ENCODE assay signal across 8 cellular contexts in genomic region chr17:36592711-36593321, GRCh38. TPM values are rescaled to one million over a fixed set of nuclear protein-coding genes. Genes with fewer than 3 reads are reported as not detected.
A peak's percentile ranks its signal among the peaks of the same experiment; 100 is the strongest.
DNase-seq lines count a peak whose midpoint lies in the region; ATAC-seq and TF ChIP-seq lines count a peak whose summit lies in the region.

No MANE protein-coding gene starts in this region.

- POLR2A ChIA-PET in T-cell (lab: Charles Lee), result interaction anchor here in 1 of 2 donors (0.6 kb wide), 1 partner anchor 28 kb away, joined by 4 read pairs; no protein-coding TSS in a partner anchor

- CTCF ChIA-PET in T-cell (lab: Charles Lee), result interaction anchor here in 1 of 2 donors (1.4 kb wide), 1 partner anchor 8 kb away, joined by 7 read pairs; the partner anchor contains the start of gene MRM1

- ATAC-seq in T-cell (replicated peaks in 1 of 4) (no peak), GM21526 (IDR thresholded peaks at IDR 0.05; ENCODE audit: low FRiP score, unreplicated experiment) (no peak), GM21515 (IDR thresholded peaks at IDR 0.05; ENCODE audit: unreplicated experiment) (no peak), GM19351 (IDR thresholded peaks at IDR 0.05; ENCODE audit: unreplicated experiment) (no peak)

- peaks cover 23 to 31% (median 24%) of the 10 kb centered on the region in 3 donors for H3K4me1 Mint-ChIP-seq in T-cell

- H3K27me3 ChIP-seq in rectal smooth muscle tissue (ENCODE audit: control insufficient read depth, insufficient read depth, low read length), result no peaks in the 10 kb centered on the region

- H3K9ac ChIP-seq in rectal smooth muscle tissue (ENCODE audit: low read length), result no peak overlapping the region

- no peak overlapping the region for H3K27ac Mint-ChIP-seq in T-cell

- TF ChIP-seq CTCF in GM12865 (IDR thresholded peaks at IDR 0.05; ENCODE audit: insufficient read depth, low read depth, low read length, missing control alignments), result no peak
- no peak for TF ChIP-seq CTCF in foreskin fibroblast (IDR thresholded peaks at IDR 0.05; ENCODE audit: low read depth, low read length)

- H3K4me1 ChIP-seq in rectal smooth muscle tissue (ENCODE audit: control insufficient read depth, insufficient read depth, low read length), result peaks cover 6% of the 10 kb centered on the region

- H3K4me3 Mint-ChIP-seq in T-cell, result peak overlapping the region; percentile 65 to 80 (median 79)

- H3K9me3 Mint-ChIP-seq in T-cell, result no peaks in the 10 kb centered on the region

- H3K4me3 ChIP-seq in GM12865 (ENCODE audit: low read depth, low read length) (peak overlapping the region; percentile 66), foreskin fibroblast (ENCODE audit: low read depth in 1 of 2, low read length in 2 of 2) (peak overlapping the region; percentile 62 to 63), rectal smooth muscle tissue (ENCODE audit: low read length) (peak overlapping the region; percentile 87)

- H3K27ac ChIP-seq in rectal smooth muscle tissue (ENCODE audit: low read depth, low read length), result no peak overlapping the region
- no peak overlapping the region for H3K27ac ChIP-seq in substantia nigra (ENCODE audit: low read depth, low read length, poor library complexity, severe bottlenecking)

- H3K36me3 ChIP-seq in rectal smooth muscle tissue (ENCODE audit: control insufficient read depth, insufficient read depth, low read length), result peaks cover 2% of the 10 kb centered on the region

- H3K36me3 Mint-ChIP-seq in T-cell, result peaks cover 5% of the 10 kb centered on the region

- H3K27me3 Mint-ChIP-seq in T-cell, result no peaks in the 10 kb centered on the region

- no peak for DNase-seq in GM12865 (ENCODE audit: low read depth)
- DNase-seq in T-cell, result peak in 1 of 34 experiments; percentile 22
- DNase-seq in foreskin fibroblast, result no peak
- DNase-seq in substantia nigra (lab: John Stamatoyannopoulos, UW), result no peak

RNA-seq across cellular contexts. Expression of gene DHRS11, which starts 1.1 kb away (rescaled TPM):
- 1 to 10 TPM; 2.6 to 9.7 (median 6.3) TPM for total RNA-seq in T-cell

RNA-seq across cellular contexts. Expression of gene MRM1, which starts 8.6 kb away (rescaled TPM):
- total RNA-seq in T-cell, result 10 to 100 TPM in 3 of 5 donors, 1 to 10 TPM in 2; 2.3 to 18.2 (median 15.4) TPM

RNA-seq across cellular contexts. Expression of gene GGNBP2, which starts 48.1 kb away (rescaled TPM):
- 100 to 1,000 TPM; 105 to 190 (median 111) TPM for total RNA-seq in T-cell

RNA-seq across cellular contexts. Expression of gene PIGW, which starts 58.0 kb away (rescaled TPM):
- 1 to 10 TPM; 6.0 to 8.7 (median 6.5) TPM for total RNA-seq in T-cell

RNA-seq across cellular contexts. Expression of gene MYO19, which starts 58.1 kb away (rescaled TPM):
- total RNA-seq in T-cell, result 10 to 100 TPM; 73.1 to 80.8 (median 79.4) TPM
